Comparison of ENCODE assay signal across 1 cellular context in genomic region chr19:14571695-14572490, GRCh38.
TF ChIP-seq lines count a peak whose summit lies in the region.

Gene NDUFB7 (minus strand): TSS chr19:14572066. CDS start chr19:14572000, 66 bp downstream.

TF ChIP-seq in HepG2, 621 proteins besides CTCF, POLR2A, EP300 and RAD21 (continued from another document and continues in another):
- TF ChIP-seq, protein P1, sequence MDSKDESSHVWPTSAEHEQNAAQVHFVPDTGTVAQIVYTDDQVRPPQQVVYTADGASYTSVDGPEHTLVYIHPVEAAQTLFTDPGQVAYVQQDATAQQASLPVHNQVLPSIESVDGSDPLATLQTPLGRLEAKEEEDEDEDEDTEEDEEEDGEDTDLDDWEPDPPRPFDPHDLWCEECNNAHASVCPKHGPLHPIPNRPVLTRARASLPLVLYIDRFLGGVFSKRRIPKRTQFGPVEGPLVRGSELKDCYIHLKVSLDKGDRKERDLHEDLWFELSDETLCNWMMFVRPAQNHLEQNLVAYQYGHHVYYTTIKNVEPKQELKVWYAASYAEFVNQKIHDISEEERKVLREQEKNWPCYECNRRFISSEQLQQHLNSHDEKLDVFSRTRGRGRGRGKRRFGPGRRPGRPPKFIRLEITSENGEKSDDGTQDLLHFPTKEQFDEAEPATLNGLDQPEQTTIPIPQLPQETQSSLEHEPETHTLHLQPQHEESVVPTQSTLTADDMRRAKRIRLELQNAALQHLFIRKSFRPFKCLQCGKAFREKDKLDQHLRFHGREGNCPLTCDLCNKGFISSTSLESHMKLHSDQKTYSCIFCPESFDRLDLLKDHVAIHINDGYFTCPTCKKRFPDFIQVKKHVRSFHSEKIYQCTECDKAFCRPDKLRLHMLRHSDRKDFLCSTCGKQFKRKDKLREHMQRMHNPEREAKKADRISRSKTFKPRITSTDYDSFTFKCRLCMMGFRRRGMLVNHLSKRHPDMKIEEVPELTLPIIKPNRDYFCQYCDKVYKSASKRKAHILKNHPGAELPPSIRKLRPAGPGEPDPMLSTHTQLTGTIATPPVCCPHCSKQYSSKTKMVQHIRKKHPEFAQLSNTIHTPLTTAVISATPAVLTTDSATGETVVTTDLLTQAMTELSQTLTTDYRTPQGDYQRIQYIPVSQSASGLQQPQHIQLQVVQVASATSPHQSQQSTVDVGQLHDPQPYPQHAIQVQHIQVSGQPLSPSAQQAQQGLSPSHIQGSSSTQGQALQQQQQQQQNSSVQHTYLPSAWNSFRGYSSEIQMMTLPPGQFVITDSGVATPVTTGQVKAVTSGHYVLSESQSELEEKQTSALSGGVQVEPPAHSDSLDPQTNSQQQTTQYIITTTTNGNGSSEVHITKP (CRISPR knock-in tag; IDR thresholded peaks at IDR 0.05; ENCODE audit: low read depth): peak; percentile 82
- TF ChIP-seq PAXIP1 (CRISPR knock-in tag; conservative IDR thresholded peaks at IDR 0.05) (peak; percentile 56; the same call in 1 of the 2 replicates), ZNF260 (CRISPR knock-in tag; IDR thresholded peaks at IDR 0.05; ENCODE audit: borderline replicate concordance, low read depth) (no peak), ZNF7 (CRISPR knock-in tag; IDR thresholded peaks at IDR 0.05) (no peak), ARID4A (CRISPR knock-in tag; IDR thresholded peaks at IDR 0.05; ENCODE audit: borderline replicate concordance) (peak; percentile 91), ZFY (CRISPR knock-in tag; IDR thresholded peaks at IDR 0.05) (peak; percentile 85), ZNF143 (CRISPR knock-in tag; IDR thresholded peaks at IDR 0.05) (peak; percentile 63), NFE2 (CRISPR knock-in tag; IDR thresholded peaks at IDR 0.05) (no peak), ZNF543 (CRISPR knock-in tag; IDR thresholded peaks at IDR 0.05) (peak; percentile 80; the same call in 1 of the 2 replicates), ELF3 (CRISPR knock-in tag; IDR thresholded peaks at IDR 0.05) (peak; percentile 84), ATAD3A (CRISPR knock-in tag; IDR thresholded peaks at IDR 0.05) (no peak), ETV5 (CRISPR knock-in tag; IDR thresholded peaks at IDR 0.05; ENCODE audit: borderline replicate concordance) (peak; percentile 63; the same call in 1 of the 2 replicates), MNT (IDR thresholded peaks at IDR 0.05) (no peak), ZBTB44 (CRISPR knock-in tag; IDR thresholded peaks at IDR 0.05) (no peak), ZNF180 (CRISPR knock-in tag; IDR thresholded peaks at IDR 0.05; ENCODE audit: borderline replicate concordance, low read depth) (no peak), TRAFD1 (CRISPR knock-in tag; IDR thresholded peaks at IDR 0.05; ENCODE audit: borderline replicate concordance) (0 out of 2 replicates have a peak, but pooled peaks have one; percentile 18), SALL1 (CRISPR knock-in tag; IDR thresholded peaks at IDR 0.05) (peak; percentile 91), POGZ (CRISPR knock-in tag; IDR thresholded peaks at IDR 0.05) (peak; percentile 91), BHLHE40 (IDR thresholded peaks at IDR 0.05; ENCODE audit: low read length) (no peak), ZMYM2 (CRISPR knock-in tag; IDR thresholded peaks at IDR 0.05) (no peak), ZHX2 (IDR thresholded peaks at IDR 0.05; ENCODE audit: low read depth) (peak; percentile 76), ZHX2 (CRISPR knock-in tag; IDR thresholded peaks at IDR 0.05; ENCODE audit: borderline replicate concordance) (no peak), ZNF326 (CRISPR knock-in tag; IDR thresholded peaks at IDR 0.05; ENCODE audit: borderline replicate concordance) (no peak), NAIF1 (CRISPR knock-in tag; IDR thresholded peaks at IDR 0.05; ENCODE audit: borderline replicate concordance) (peak; percentile 41; the same call in 1 of the 2 replicates), ZBTB3 (CRISPR knock-in tag; IDR thresholded peaks at IDR 0.05; ENCODE audit: borderline replicate concordance, low read depth) (peak; percentile 45; the same call in 1 of the 2 replicates), BCL6 (CRISPR knock-in tag; IDR thresholded peaks at IDR 0.05) (no peak; the same call in 1 of the 2 replicates), ZNF781 (CRISPR knock-in tag; IDR thresholded peaks at IDR 0.05; ENCODE audit: borderline replicate concordance, not compliant biosample characterization) (no peak)
- TF ChIP-seq, protein P2, sequence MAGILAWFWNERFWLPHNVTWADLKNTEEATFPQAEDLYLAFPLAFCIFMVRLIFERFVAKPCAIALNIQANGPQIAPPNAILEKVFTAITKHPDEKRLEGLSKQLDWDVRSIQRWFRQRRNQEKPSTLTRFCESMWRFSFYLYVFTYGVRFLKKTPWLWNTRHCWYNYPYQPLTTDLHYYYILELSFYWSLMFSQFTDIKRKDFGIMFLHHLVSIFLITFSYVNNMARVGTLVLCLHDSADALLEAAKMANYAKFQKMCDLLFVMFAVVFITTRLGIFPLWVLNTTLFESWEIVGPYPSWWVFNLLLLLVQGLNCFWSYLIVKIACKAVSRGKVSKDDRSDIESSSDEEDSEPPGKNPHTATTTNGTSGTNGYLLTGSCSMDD (CRISPR knock-in tag; IDR thresholded peaks at IDR 0.05): no peak
- TF ChIP-seq, protein P3, sequence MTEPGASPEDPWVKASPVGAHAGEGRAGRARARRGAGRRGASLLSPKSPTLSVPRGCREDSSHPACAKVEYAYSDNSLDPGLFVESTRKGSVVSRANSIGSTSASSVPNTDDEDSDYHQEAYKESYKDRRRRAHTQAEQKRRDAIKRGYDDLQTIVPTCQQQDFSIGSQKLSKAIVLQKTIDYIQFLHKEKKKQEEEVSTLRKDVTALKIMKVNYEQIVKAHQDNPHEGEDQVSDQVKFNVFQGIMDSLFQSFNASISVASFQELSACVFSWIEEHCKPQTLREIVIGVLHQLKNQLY (CRISPR knock-in tag; IDR thresholded peaks at IDR 0.05): no peak; the same call in 1 of the 2 replicates
